ENCODE assay signal across 8 cellular contexts in genomic region chr21:26169061-26169610, GRCh38. TPM values are rescaled to one million over a fixed set of nuclear protein-coding genes. Genes with fewer than 3 reads are reported as not detected.
DNase-seq lines count a peak whose midpoint lies in the region; ATAC-seq and TF ChIP-seq lines count a peak whose summit lies in the region.

No MANE protein-coding gene starts in this region.

- H3K36me3 ChIP-seq in CD8-positive, alpha-beta memory T cell (ENCODE audit: insufficient read depth, low read length), result no peaks in the 10 kb centered on the region
- H3K36me3 ChIP-seq in Peyer's patch (no peaks in the 10 kb centered on the region), cardiac muscle cell (no peaks in the 10 kb centered on the region), ovary (no peaks in the 10 kb centered on the region), vagina (no peaks in the 10 kb centered on the region)

- peak in 4 of 6 experiments; percentile 23 to 48 (median 44) for TF ChIP-seq CTCF in Peyer's patch (IDR thresholded peaks at IDR 0.05)
- TF ChIP-seq CTCF in cardiac muscle cell (IDR thresholded peaks at IDR 0.05; ENCODE audit: low read depth, low read length), result peak; percentile 50
- no peak for TF ChIP-seq CTCF in ovary (IDR thresholded peaks at IDR 0.05)
- peak in 1 of 3 experiments; percentile 31 for TF ChIP-seq CTCF in vagina (IDR thresholded peaks at IDR 0.05)

- TF ChIP-seq POLR2A in Peyer's patch (IDR thresholded peaks at IDR 0.05) (peak in 1 of 2 donors; percentile 8), ovary (IDR thresholded peaks at IDR 0.05) (no peak), vagina (IDR thresholded peaks at IDR 0.05) (no peak)

- no peak overlapping the region for H3K27ac ChIP-seq in CD8-positive, alpha-beta memory T cell (ENCODE audit: low read depth, low read length)
- peak overlapping the region; percentile 72 to 86 (median 84) for H3K27ac ChIP-seq in Peyer's patch
- peak overlapping the region; percentile 66 for H3K27ac ChIP-seq in cardiac muscle cell
- H3K27ac ChIP-seq in ovary, result peak overlapping the region; percentile 56 to 65
- peak overlapping the region; percentile 90 for H3K27ac ChIP-seq in vagina

- H3K9me3 ChIP-seq in CD8-positive, alpha-beta memory T cell (ENCODE audit: low read length), result no peaks in the 10 kb centered on the region
- H3K9me3 ChIP-seq in Peyer's patch (no peaks in the 10 kb centered on the region), cardiac muscle cell (ENCODE audit: low read depth) (no peaks in the 10 kb centered on the region), ovary (no peaks in the 10 kb centered on the region), vagina (no peaks in the 10 kb centered on the region)

- TF ChIP-seq EP300 in ovary (IDR thresholded peaks at IDR 0.05), result no peak

- ATAC-seq in GM21390 (IDR thresholded peaks at IDR 0.05; ENCODE audit: unreplicated experiment), result peak; percentile 55
- peak; percentile 59 for ATAC-seq in activated naive CD8-positive, alpha-beta T cell treated with anti-CD3 and anti-CD28 coated beads, Interleukin-2, amount 10 ng/mL, durations not matched to agents 7 days and 5 days (ENCODE audit: low read depth)

- H3K27me3 Mint-ChIP-seq in CD8-positive, alpha-beta memory T cell, result peaks cover 17 to 49% of the 10 kb centered on the region in 2 donors
- no peaks in the 10 kb centered on the region for H3K27me3 Mint-ChIP-seq in activated naive CD8-positive, alpha-beta T cell treated with anti-CD3 and anti-CD28 coated beads, Interleukin-2, amount 10 ng/mL, durations not matched to agents 7 days and 5 days

- H3K36me3 Mint-ChIP-seq in CD8-positive, alpha-beta memory T cell, result no peaks in the 10 kb centered on the region
- H3K36me3 Mint-ChIP-seq in activated naive CD8-positive, alpha-beta T cell treated with anti-CD3 and anti-CD28 coated beads, Interleukin-2, amount 10 ng/mL, durations not matched to agents 7 days and 5 days, result no peaks in the 10 kb centered on the region

- H3K4me1 Mint-ChIP-seq in CD8-positive, alpha-beta memory T cell, result peaks cover 12 to 23% (median 19%) of the 10 kb centered on the region in 3 donors
- H3K4me1 Mint-ChIP-seq in activated naive CD8-positive, alpha-beta T cell treated with anti-CD3 and anti-CD28 coated beads, Interleukin-2, amount 10 ng/mL, durations not matched to agents 7 days and 5 days, result peaks cover 11% of the 10 kb centered on the region

- CTCF ChIA-PET in CD8-positive, alpha-beta memory T cell (lab: Charles Lee), result interaction anchor here (1.1 to 2.7 kb wide), 2 partner anchors 9 to 11 kb away, joined by 3 to 10 read pairs; no protein-coding TSS in a partner anchor

- intact Hi-C loops in ovary (cut with DNase I), result loop anchor here in 2 of 4 donors (5.0 to 10.0 kb wide), 2 partner anchors 272 to 534 kb away; partner anchors contain the start of gene JAM2 (in 1 of the 2)
- intact Hi-C loops in vagina (cut with DNase I), result no loop called here

- POLR2A ChIA-PET in CD8-positive, alpha-beta memory T cell (lab: Charles Lee), result no interaction called here
- POLR2A ChIA-PET in activated naive CD8-positive, alpha-beta T cell treated with anti-CD3 and anti-CD28 coated beads, Interleukin-2, amount 10 ng/mL, durations not matched to agents 7 days and 5 days (lab: Charles Lee), result interaction anchor here (0.6 to 1.5 kb wide), 4 partner anchors 11 to 435 kb away, joined by 3 to 4 read pairs (median 4); partner anchors contain the start of genes ATP5PF and GABPA

- H3K27ac Mint-ChIP-seq in CD8-positive, alpha-beta memory T cell, result peak overlapping the region in 4 of 8 donors; percentile 61 to 87 (median 76)
- peak overlapping the region; percentile 69 for H3K27ac Mint-ChIP-seq in activated naive CD8-positive, alpha-beta T cell treated with anti-CD3 and anti-CD28 coated beads, Interleukin-2, amount 10 ng/mL, durations not matched to agents 7 days and 5 days

- peak overlapping the region; percentile 74 for H3K4me3 ChIP-seq in CD8-positive, alpha-beta memory T cell (ENCODE audit: low read length)
- H3K4me3 ChIP-seq in Peyer's patch (peak overlapping the region; percentile 62 to 89 (median 84)), cardiac muscle cell (peak overlapping the region; percentile 67), ovary (peak overlapping the region; percentile 63), vagina (peak overlapping the region; percentile 87 to 97)

- H3K4me3 Mint-ChIP-seq in CD8-positive, alpha-beta memory T cell, result peak overlapping the region; percentile 86 to 95 (median 90)
- peak overlapping the region; percentile 90 for H3K4me3 Mint-ChIP-seq in activated naive CD8-positive, alpha-beta T cell treated with anti-CD3 and anti-CD28 coated beads, Interleukin-2, amount 10 ng/mL, durations not matched to agents 7 days and 5 days

- H3K27me3 ChIP-seq in CD8-positive, alpha-beta memory T cell (ENCODE audit: insufficient read depth, low read length, poor library complexity, severe bottlenecking), result no peaks in the 10 kb centered on the region
- H3K27me3 ChIP-seq in Peyer's patch, result no peaks in the 10 kb centered on the region
- no peaks in the 10 kb centered on the region for H3K27me3 ChIP-seq in cardiac muscle cell
- H3K27me3 ChIP-seq in ovary, result no peaks in the 10 kb centered on the region
- H3K27me3 ChIP-seq in vagina, result no peaks in the 10 kb centered on the region

- H3K9me3 Mint-ChIP-seq in CD8-positive, alpha-beta memory T cell, result no peaks in the 10 kb centered on the region
- no peaks in the 10 kb centered on the region for H3K9me3 Mint-ChIP-seq in activated naive CD8-positive, alpha-beta T cell treated with anti-CD3 and anti-CD28 coated beads, Interleukin-2, amount 10 ng/mL, durations not matched to agents 7 days and 5 days

- DNase-seq in CD8-positive, alpha-beta memory T cell, result peak in 2 of 5 donors; percentile 26 to 40
- DNase-seq in HuH-7 (ENCODE audit: low spot score) (peak; percentile 67), Peyer's patch (peak in 2 of 3 donors; percentile 18 to 66), cardiac muscle cell (ENCODE audit: low read depth in 1 of 2, low spot score in 1 of 2) (peak; percentile 69 to 79), ovary (peak in 4 of 5 donors; percentile 13 to 56 (median 38)), vagina (ENCODE audit: extremely low spot score in 2 of 2) (no peak)
- DNase-seq in activated naive CD8-positive, alpha-beta T cell treated with anti-CD3 and anti-CD28 coated beads, Interleukin-2, amount 10 ng/mL, durations not matched to agents 7 days and 5 days, result peak; percentile 59

- 0 to 1% (median 0%) methylated on average over 18 of the region's 18 CpGs for WGBS in ovary, 3 donors

- H3K4me1 ChIP-seq in CD8-positive, alpha-beta memory T cell (ENCODE audit: insufficient read depth, low read length), result peaks cover 10% of the 10 kb centered on the region
- peaks cover 0 to 10% (median 0%) of the 10 kb centered on the region in 4 donors for H3K4me1 ChIP-seq in Peyer's patch
- H3K4me1 ChIP-seq in cardiac muscle cell (ENCODE audit: low read depth), result peaks cover 26% of the 10 kb centered on the region
- no peaks in the 10 kb centered on the region for H3K4me1 ChIP-seq in ovary (ENCODE audit: insufficient read depth)
- H3K4me1 ChIP-seq in vagina, result peaks cover 27% of the 10 kb centered on the region

RNA-seq across cellular contexts. Expression of gene APP, which starts 1.4 kb away (rescaled TPM):
- 10 to 100 TPM; 15.2 to 15.3 TPM for total RNA-seq in CD8-positive, alpha-beta memory T cell
- polyA plus RNA-seq in CD8-positive, alpha-beta memory T cell, result 5.3 TPM
- 100 to 1,000 TPM; 209 to 297 (median 240) TPM for total RNA-seq in Peyer's patch
- 10 to 100 TPM; 18.8 to 19.4 TPM for total RNA-seq in activated naive CD8-positive, alpha-beta T cell treated with anti-CD3 and anti-CD28 coated beads, Interleukin-2, amount 10 ng/mL, durations not matched to agents 7 days and 5 days
- 232 and 359 TPM in 2 replicates for total RNA-seq in cardiac muscle cell
- 31.8 and 34.0 TPM in 2 replicates for polyA plus RNA-seq in cardiac muscle cell
- total RNA-seq in ovary, result 100 to 1,000 TPM; 211 to 489 (median 345) TPM
- polyA plus RNA-seq in ovary, result 100 to 1,000 TPM; 484 to 945 TPM
- total RNA-seq in vagina, result 315 TPM

Comparison
In these comparisons a context has a peak if more than half of its experiments do, and no peak if none do; other contexts are left out.
1. DNase-seq: peak in HuH-7 (single experiment), Peyer's patch (2 of 3), activated naive CD8-positive, alpha-beta T cell treated with anti-CD3 and anti-CD28 coated beads, Interleukin-2, amount 10 ng/mL, durations not matched to agents 7 days and 5 days (single experiment), cardiac muscle cell (2 of 2) and ovary (4 of 5); none in vagina (0 of 2).
2. CTCF ChIP-seq: peak in Peyer's patch (4 of 6) and cardiac muscle cell (single experiment); none in ovary (0 of 3).
3. RNA of gene APP, which starts 1.4 kb away (total RNA-seq): 232 to 359 TPM in cardiac muscle cell, 211 to 489 TPM in ovary, 315 TPM in vagina (single experiment) and 209 to 297 TPM in Peyer's patch; 18.8 to 19.4 TPM in activated naive CD8-positive, alpha-beta T cell treated with anti-CD3 and anti-CD28 coated beads, Interleukin-2, amount 10 ng/mL, durations not matched to agents 7 days and 5 days and 15.2 to 15.3 TPM in CD8-positive, alpha-beta memory T cell; every median in the first group is over 10 times any median in the second.
4. Peak in every context shown above with its lines, with median percentiles within 50 percentile points of each other: H3K4me3 ChIP-seq.